27 cellular contexts compared by ENCODE assay signal in the genomic region with DNA sequence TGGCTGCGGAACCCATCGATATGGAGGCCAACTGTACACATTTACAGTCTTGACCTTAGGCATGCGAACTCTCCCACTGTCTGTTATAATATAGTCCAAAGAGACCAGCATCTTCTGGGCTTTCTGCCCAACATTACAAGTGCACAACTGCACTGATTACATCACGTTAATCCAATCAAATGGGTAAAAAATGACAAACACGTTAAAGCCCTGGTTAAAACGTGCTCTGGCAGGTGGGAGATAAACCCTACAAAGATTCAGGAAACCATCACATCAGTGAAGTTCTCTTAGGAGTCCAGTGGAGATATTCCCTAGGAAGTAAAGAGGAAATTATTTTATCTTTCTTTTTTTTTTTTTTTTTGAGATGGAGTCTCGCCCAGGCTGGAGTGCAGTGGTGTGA. TPM values are rescaled to one million over a fixed set of nuclear protein-coding genes. Genes with fewer than 3 reads are reported as not detected.
"Had no signal": no experiment of that assay in that cellular context is flagged by ENCODE, and none has a peak within 500 bp of the region (broad histone marks: within the 10 kb centered on the region; RNA-seq: fewer than 3 reads in every experiment).

No MANE protein-coding gene starts in this region.

- H3K36me3 ChIP-seq: breast epithelium, Peyer's patch, SJSA1 had no signal

- H3K9me3 Mint-ChIP-seq: activated CD4-positive, alpha-beta memory T cell treated with anti-CD3 and anti-CD28 coated beads, Interleukin-2, amount 10 ng/mL, durations not matched to agents 7 days and 5 days; activated naive CD4-positive, alpha-beta T cell treated with anti-CD3 and anti-CD28 coated beads, Interleukin-2, amount 10 ng/mL, durations not matched to agents 7 days and 5 days; activated naive CD8-positive, alpha-beta T cell treated with anti-CD3 and anti-CD28 coated beads for 36 hours; activated T-helper 2 cell treated with anti-CD3 and anti-CD28 coated beads, Interferon-gamma antibody, Interleukin-2, Interleukin-4, amounts not matched to agents 10 μg/mL and 5 μg/mL and 100 μg/mL, durations not matched to agents 14 hours and 24 hours and 36 hours; T-cell had no signal

- H3K36me3 Mint-ChIP-seq: activated naive CD4-positive, alpha-beta T cell treated with anti-CD3 and anti-CD28 coated beads, Interleukin-2, amount 10 ng/mL, durations not matched to agents 7 days and 5 days; activated naive CD8-positive, alpha-beta T cell treated with anti-CD3 and anti-CD28 coated beads for 36 hours; T-cell had no signal

- H3K27me3 ChIP-seq: breast epithelium, Peyer's patch, SJSA1 had no signal

- H3K4me3 ChIP-seq: breast epithelium, Peyer's patch, SJSA1 had no signal

- H3K27ac Mint-ChIP-seq: activated CD4-positive, alpha-beta memory T cell treated with anti-CD3 and anti-CD28 coated beads, Interleukin-2, amount 10 ng/mL, durations not matched to agents 7 days and 5 days; activated naive CD4-positive, alpha-beta T cell treated with anti-CD3 and anti-CD28 coated beads, Interleukin-2, amount 10 ng/mL, durations not matched to agents 7 days and 5 days; activated naive CD8-positive, alpha-beta T cell treated with anti-CD3 and anti-CD28 coated beads for 36 hours; activated T-helper 2 cell treated with anti-CD3 and anti-CD28 coated beads, Interferon-gamma antibody, Interleukin-2, Interleukin-4, amounts not matched to agents 10 μg/mL and 5 μg/mL and 100 μg/mL, durations not matched to agents 14 hours and 24 hours and 36 hours; T-cell had no signal

- DNase-seq: activated CD4-positive, alpha-beta memory T cell treated with anti-CD3 and anti-CD28 coated beads, Interleukin-2, amount 10 ng/mL, durations not matched to agents 7 days and 5 days; activated CD4-positive, alpha-beta T cell treated with anti-CD3 and anti-CD28 coated beads, Interleukin-2, amount 50 U/mL, for 1 hour; activated CD4-positive, CD25-positive, alpha-beta regulatory T cell; activated gamma-delta T cell treated with Interleukin-2 at 50 U/mL for 16 hours; activated naive CD4-positive, alpha-beta T cell treated with anti-CD3 and anti-CD28 coated beads, Interleukin-2, amount 10 ng/mL, durations not matched to agents 7 days and 5 days; activated naive CD8-positive, alpha-beta T cell treated with anti-CD3 and anti-CD28 coated beads for 36 hours; activated T-cell treated with anti-CD3 and anti-CD28 coated beads for 4 hours; activated T-cell treated with anti-CD3 and anti-CD28 coated beads, Interleukin-2, amount 50 U/mL, for 48 hours; caudate nucleus; MM.1S; NCI-H1105 treated with DMSO at 0.1 percent for 48 hours; NCI-H1436 treated with DMSO at 0.1 percent for 48 hours; NCI-H187; NCI-H2081 treated with DMSO at 0.1 percent for 48 hours; NCI-H526; NCI-H774; NK-92 treated with Interleukin-12 subunit alpha and Interleukin-12 subunit beta, amount 100 ng/mL, for 24 hours; Peyer's patch; SHP77; T-cell; T-helper 2 cell had no signal

- H3K4me1 ChIP-seq: breast epithelium, Peyer's patch, SJSA1 had no signal

- H3K4me3 Mint-ChIP-seq: activated CD4-positive, alpha-beta memory T cell treated with anti-CD3 and anti-CD28 coated beads, Interleukin-2, amount 10 ng/mL, durations not matched to agents 7 days and 5 days; activated naive CD4-positive, alpha-beta T cell treated with anti-CD3 and anti-CD28 coated beads, Interleukin-2, amount 10 ng/mL, durations not matched to agents 7 days and 5 days; activated naive CD8-positive, alpha-beta T cell treated with anti-CD3 and anti-CD28 coated beads for 36 hours; T-cell had no signal

- ATAC-seq: T-cell had no signal

- H3K27me3 Mint-ChIP-seq: activated CD4-positive, alpha-beta memory T cell treated with anti-CD3 and anti-CD28 coated beads, Interleukin-2, amount 10 ng/mL, durations not matched to agents 7 days and 5 days; activated naive CD8-positive, alpha-beta T cell treated with anti-CD3 and anti-CD28 coated beads for 36 hours; T-cell had no signal

- H3K4me1 Mint-ChIP-seq: activated naive CD4-positive, alpha-beta T cell treated with anti-CD3 and anti-CD28 coated beads, Interleukin-2, amount 10 ng/mL, durations not matched to agents 7 days and 5 days; activated naive CD8-positive, alpha-beta T cell treated with anti-CD3 and anti-CD28 coated beads for 36 hours; T-cell had no signal

- H3K9me3 ChIP-seq: breast epithelium, Peyer's patch, SJSA1 had no signal

- H3K27ac ChIP-seq: breast epithelium, Peyer's patch, SJSA1, VCaP had no signal

RNA-seq across cellular contexts. Expression of a gene that starts 48.0 kb away (rescaled TPM):
- total RNA-seq: activated CD8-positive, alpha-beta memory T cell treated with anti-CD3 and anti-CD28 coated beads for 36 hours; activated naive CD8-positive, alpha-beta T cell treated with anti-CD3 and anti-CD28 coated beads for 36 hours; cerebellum; T-cell had no signal
